16 cellular contexts compared by ENCODE assay signal in genomic region chr2:153373510-153374279, GRCh38.
"Had no signal": no experiment of that assay in that cellular context is flagged by ENCODE, and none has a peak within 500 bp of the region (broad histone marks: within the 10 kb centered on the region; RNA-seq: fewer than 3 reads in every experiment).

No MANE protein-coding gene starts in this region.

- H3K9me3 ChIP-seq: thyroid gland had no signal

- H3K27ac ChIP-seq: thyroid gland had no signal

- ATAC-seq: natural killer cell; stimulated activated naive B cell treated with anti-CD40 and anti-IgM and Interleukin-4, amounts not matched to agents 10 μg/mL and 1 μg/mL and 100 μg/mL, for 72 hours had no signal

- DNase-seq: activated CD4-positive, alpha-beta T cell treated with anti-CD3 and anti-CD28 coated beads, Interleukin-2, amount 10 ng/mL, durations not matched to agents 7 days and 5 days; activated CD8-positive, alpha-beta memory T cell treated with anti-CD3 and anti-CD28 coated beads for 24 hours; activated naive CD4-positive, alpha-beta T cell treated with Interleukin-2 at 50 U/mL for 16 hours; anterior cingulate cortex; cerebellar nuclear complex; effector memory CD4-positive, alpha-beta T cell; foreskin fibroblast; glutamatergic neuron; mesendoderm; natural killer cell; nucleus accumbens; posterior cingulate gyrus; retina; stimulated activated CD4-positive, alpha-beta T cell treated with anti-CD3 and anti-CD28 coated beads, Interleukin-2, amount 100 ng/mL, for 48 hours; stimulated activated naive B cell treated with anti-CD40 and anti-IgM and Interleukin-4, amounts not matched to agents 10 μg/mL and 1 μg/mL and 100 μg/mL, for 72 hours; thyroid gland had no signal

- H3K36me3 ChIP-seq: thyroid gland had no signal

- H3K4me3 ChIP-seq: thyroid gland had no signal

- H3K4me1 ChIP-seq: thyroid gland had no signal
